19 cellular contexts compared by ENCODE assay signal in genomic region chr5:1419476-1420210, GRCh38. TPM values are rescaled to one million over a fixed set of nuclear protein-coding genes. Genes with fewer than 3 reads are reported as not detected.
"Had no signal": no experiment of that assay in that cellular context is flagged by ENCODE, and none has a peak within 500 bp of the region (broad histone marks: within the 10 kb centered on the region; RNA-seq: fewer than 3 reads in every experiment).

No MANE protein-coding gene starts in this region.

- H3K4me1 ChIP-seq: foreskin keratinocyte, tibial nerve had no signal

- H3K4me3 Mint-ChIP-seq: activated naive CD4-positive, alpha-beta T cell treated with anti-CD3 and anti-CD28 coated beads, Interleukin-2, amount 50 U/mL, for 24 hours; T-helper 2 cell treated with Interferon-gamma antibody and Interleukin-4, amounts not matched to agents 5 μg/mL and 100 μg/mL, for 36 hours had no signal

- H3K27me3 ChIP-seq: foreskin keratinocyte, tibial nerve had no signal

- H3K36me3 Mint-ChIP-seq: activated naive CD4-positive, alpha-beta T cell treated with anti-CD3 and anti-CD28 coated beads, Interleukin-2, amount 50 U/mL, for 24 hours had no signal

- H2AFZ ChIP-seq: parathyroid adenoma had no signal

- ATAC-seq: foreskin keratinocyte had no signal

- DNase-seq: activated CD4-positive, alpha-beta T cell treated with anti-CD3 and anti-CD28 coated beads, Interleukin-2, amount 50 U/mL, for 1 hour; activated CD8-positive, alpha-beta memory T cell treated with anti-CD3 and anti-CD28 coated beads for 24 hours; activated T-cell treated with anti-CD3 and anti-CD28 coated beads for 4 hours; effector CD8-positive, alpha-beta T cell; foreskin keratinocyte; midbrain; retina; stimulated activated CD4-positive, alpha-beta T cell treated with anti-CD3 and anti-CD28 coated beads, Interleukin-4, amount 100 ng/mL, for 4 hours; stimulated activated CD8-positive, alpha-beta memory T cell treated with anti-CD3 and anti-CD28 coated beads, Interleukin-4, amount 100 ng/mL, for 48 hours; stimulated activated naive CD4-positive, alpha-beta T cell treated with Interleukin-2 at 50 U/mL for 16 hours; substantia nigra had no signal

- H3K79me2 ChIP-seq: parathyroid adenoma had no signal

- H3K27ac ChIP-seq: coronary artery, foreskin keratinocyte, parathyroid adenoma, skin epidermis, tibial nerve had no signal

- H3K27ac Mint-ChIP-seq: activated T-helper 2 cell treated with anti-CD3 and anti-CD28 coated beads, Interferon-gamma antibody, Interleukin-2, Interleukin-4, amounts not matched to agents 10 μg/mL and 5 μg/mL and 100 μg/mL, durations not matched to agents 14 hours and 24 hours and 36 hours; T-helper 2 cell treated with Interferon-gamma antibody and Interleukin-4, amounts not matched to agents 5 μg/mL and 100 μg/mL, for 36 hours had no signal

- H3K4me1 Mint-ChIP-seq: activated naive CD4-positive, alpha-beta T cell treated with anti-CD3 and anti-CD28 coated beads, Interleukin-2, amount 50 U/mL, for 24 hours had no signal

- H3K9me3 Mint-ChIP-seq: activated naive CD4-positive, alpha-beta T cell treated with anti-CD3 and anti-CD28 coated beads, Interleukin-2, amount 50 U/mL, for 24 hours; T-helper 2 cell treated with Interferon-gamma antibody and Interleukin-4, amounts not matched to agents 5 μg/mL and 100 μg/mL, for 36 hours had no signal

- H3K4me3 ChIP-seq: coronary artery, lung, skin epidermis, tibial nerve had no signal

- H3K36me3 ChIP-seq: tibial nerve had no signal

RNA-seq across cellular contexts. Expression of gene SLC6A3, which starts 25.6 kb away (rescaled TPM):
- total RNA-seq: activated T-helper 2 cell treated with anti-CD3 and anti-CD28 coated beads, Interferon-gamma antibody, Interleukin-2, Interleukin-4, amounts not matched to agents 10 μg/mL and 5 μg/mL and 100 μg/mL, durations not matched to agents 14 hours and 24 hours and 36 hours; foreskin keratinocyte had no signal
- polyA plus RNA-seq: foreskin keratinocyte had no signal
